Comparison of ENCODE assay signal across 1 cellular context in genomic region chr1:153783233-153784190, GRCh38.
TF ChIP-seq lines count a peak whose summit lies in the region.

No MANE protein-coding gene starts in this region.

TF ChIP-seq in HepG2, 621 proteins besides CTCF, POLR2A, EP300 and RAD21 (continued from another document and continues in another):
- TF ChIP-seq, protein P1, sequence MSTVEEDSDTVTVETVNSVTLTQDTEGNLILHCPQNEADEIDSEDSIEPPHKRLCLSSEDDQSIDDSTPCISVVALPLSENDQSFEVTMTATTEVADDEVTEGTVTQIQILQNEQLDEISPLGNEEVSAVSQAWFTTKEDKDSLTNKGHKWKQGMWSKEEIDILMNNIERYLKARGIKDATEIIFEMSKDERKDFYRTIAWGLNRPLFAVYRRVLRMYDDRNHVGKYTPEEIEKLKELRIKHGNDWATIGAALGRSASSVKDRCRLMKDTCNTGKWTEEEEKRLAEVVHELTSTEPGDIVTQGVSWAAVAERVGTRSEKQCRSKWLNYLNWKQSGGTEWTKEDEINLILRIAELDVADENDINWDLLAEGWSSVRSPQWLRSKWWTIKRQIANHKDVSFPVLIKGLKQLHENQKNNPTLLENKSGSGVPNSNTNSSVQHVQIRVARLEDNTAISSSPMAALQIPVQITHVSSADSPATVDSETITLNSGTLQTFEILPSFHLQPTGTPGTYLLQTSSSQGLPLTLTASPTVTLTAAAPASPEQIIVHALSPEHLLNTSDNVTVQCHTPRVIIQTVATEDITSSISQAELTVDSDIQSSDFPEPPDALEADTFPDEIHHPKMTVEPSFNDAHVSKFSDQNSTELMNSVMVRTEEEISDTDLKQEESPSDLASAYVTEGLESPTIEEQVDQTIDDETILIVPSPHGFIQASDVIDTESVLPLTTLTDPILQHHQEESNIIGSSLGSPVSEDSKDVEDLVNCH (CRISPR knock-in tag; IDR thresholded peaks at IDR 0.05), result no peak
- TF ChIP-seq ZNF598 (CRISPR knock-in tag; IDR thresholded peaks at IDR 0.05; ENCODE audit: borderline replicate concordance) (peak; percentile 91; the same call in 1 of the 2 replicates), XBP1 (CRISPR knock-in tag; IDR thresholded peaks at IDR 0.05) (no peak), ZBTB38 (CRISPR knock-in tag; IDR thresholded peaks at IDR 0.05) (no peak), ARID4A (CRISPR knock-in tag; IDR thresholded peaks at IDR 0.05; ENCODE audit: borderline replicate concordance) (peak; percentile 86; the same call in 1 of the 2 replicates), ZBTB3 (CRISPR knock-in tag; IDR thresholded peaks at IDR 0.05; ENCODE audit: borderline replicate concordance, low read depth) (no peak), ZBTB1 (CRISPR knock-in tag; IDR thresholded peaks at IDR 0.05; ENCODE audit: borderline replicate concordance) (no peak), ZNF660 (CRISPR knock-in tag; IDR thresholded peaks at IDR 0.05; ENCODE audit: borderline replicate concordance, low read depth) (no peak), ZNF709 (CRISPR knock-in tag; IDR thresholded peaks at IDR 0.05) (peak; percentile 70; the same call in 1 of the 2 replicates), ZNF878 (CRISPR knock-in tag; IDR thresholded peaks at IDR 0.05) (peak; percentile 74; the same call in 1 of the 2 replicates), ZNF335 (CRISPR knock-in tag; IDR thresholded peaks at IDR 0.05) (0 out of 2 replicates have a peak, but pooled peaks have one; percentile 43), ZSCAN30 (CRISPR knock-in tag; IDR thresholded peaks at IDR 0.05) (no peak), ZSCAN20 (CRISPR knock-in tag; IDR thresholded peaks at IDR 0.05; ENCODE audit: borderline replicate concordance) (0 out of 2 replicates have a peak, but pooled peaks have one; percentile 84), PRDM15 (CRISPR knock-in tag; IDR thresholded peaks at IDR 0.05) (no peak; the same call in 1 of the 2 replicates), ZNF724P (CRISPR knock-in tag; IDR thresholded peaks at IDR 0.05; ENCODE audit: borderline replicate concordance) (peak; percentile 70; the same call in 1 of the 2 replicates), ZNF235 (CRISPR knock-in tag; IDR thresholded peaks at IDR 0.05; ENCODE audit: borderline replicate concordance) (no peak), ZNF576 (CRISPR knock-in tag; IDR thresholded peaks at IDR 0.05) (no peak)
- TF ChIP-seq, protein P2, sequence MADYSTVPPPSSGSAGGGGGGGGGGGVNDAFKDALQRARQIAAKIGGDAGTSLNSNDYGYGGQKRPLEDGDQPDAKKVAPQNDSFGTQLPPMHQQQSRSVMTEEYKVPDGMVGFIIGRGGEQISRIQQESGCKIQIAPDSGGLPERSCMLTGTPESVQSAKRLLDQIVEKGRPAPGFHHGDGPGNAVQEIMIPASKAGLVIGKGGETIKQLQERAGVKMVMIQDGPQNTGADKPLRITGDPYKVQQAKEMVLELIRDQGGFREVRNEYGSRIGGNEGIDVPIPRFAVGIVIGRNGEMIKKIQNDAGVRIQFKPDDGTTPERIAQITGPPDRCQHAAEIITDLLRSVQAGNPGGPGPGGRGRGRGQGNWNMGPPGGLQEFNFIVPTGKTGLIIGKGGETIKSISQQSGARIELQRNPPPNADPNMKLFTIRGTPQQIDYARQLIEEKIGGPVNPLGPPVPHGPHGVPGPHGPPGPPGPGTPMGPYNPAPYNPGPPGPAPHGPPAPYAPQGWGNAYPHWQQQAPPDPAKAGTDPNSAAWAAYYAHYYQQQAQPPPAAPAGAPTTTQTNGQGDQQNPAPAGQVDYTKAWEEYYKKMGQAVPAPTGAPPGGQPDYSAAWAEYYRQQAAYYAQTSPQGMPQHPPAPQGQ (CRISPR knock-in tag; IDR thresholded peaks at IDR 0.05; ENCODE audit: borderline replicate concordance), result 0 out of 2 replicates have a peak, but pooled peaks have one; percentile 69
- TF ChIP-seq, protein P3, sequence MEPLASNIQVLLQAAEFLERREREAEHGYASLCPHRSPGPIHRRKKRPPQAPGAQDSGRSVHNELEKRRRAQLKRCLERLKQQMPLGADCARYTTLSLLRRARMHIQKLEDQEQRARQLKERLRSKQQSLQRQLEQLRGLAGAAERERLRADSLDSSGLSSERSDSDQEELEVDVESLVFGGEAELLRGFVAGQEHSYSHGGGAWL (CRISPR knock-in tag; IDR thresholded peaks at IDR 0.05), result peak; percentile 79; the same call in 1 of the 2 replicates
- TF ChIP-seq, protein P4, sequence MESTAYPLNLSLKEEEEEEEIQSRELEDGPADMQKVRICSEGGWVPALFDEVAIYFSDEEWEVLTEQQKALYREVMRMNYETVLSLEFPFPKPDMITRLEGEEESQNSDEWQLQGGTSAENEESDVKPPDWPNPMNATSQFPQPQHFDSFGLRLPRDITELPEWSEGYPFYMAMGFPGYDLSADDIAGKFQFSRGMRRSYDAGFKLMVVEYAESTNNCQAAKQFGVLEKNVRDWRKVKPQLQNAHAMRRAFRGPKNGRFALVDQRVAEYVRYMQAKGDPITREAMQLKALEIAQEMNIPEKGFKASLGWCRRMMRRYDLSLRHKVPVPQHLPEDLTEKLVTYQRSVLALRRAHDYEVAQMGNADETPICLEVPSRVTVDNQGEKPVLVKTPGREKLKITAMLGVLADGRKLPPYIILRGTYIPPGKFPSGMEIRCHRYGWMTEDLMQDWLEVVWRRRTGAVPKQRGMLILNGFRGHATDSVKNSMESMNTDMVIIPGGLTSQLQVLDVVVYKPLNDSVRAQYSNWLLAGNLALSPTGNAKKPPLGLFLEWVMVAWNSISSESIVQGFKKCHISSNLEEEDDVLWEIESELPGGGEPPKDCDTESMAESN (CRISPR knock-in tag; conservative IDR thresholded peaks at IDR 0.05), result peak; percentile 48; the same call in 1 of the 2 replicates
- TF ChIP-seq, protein P5, sequence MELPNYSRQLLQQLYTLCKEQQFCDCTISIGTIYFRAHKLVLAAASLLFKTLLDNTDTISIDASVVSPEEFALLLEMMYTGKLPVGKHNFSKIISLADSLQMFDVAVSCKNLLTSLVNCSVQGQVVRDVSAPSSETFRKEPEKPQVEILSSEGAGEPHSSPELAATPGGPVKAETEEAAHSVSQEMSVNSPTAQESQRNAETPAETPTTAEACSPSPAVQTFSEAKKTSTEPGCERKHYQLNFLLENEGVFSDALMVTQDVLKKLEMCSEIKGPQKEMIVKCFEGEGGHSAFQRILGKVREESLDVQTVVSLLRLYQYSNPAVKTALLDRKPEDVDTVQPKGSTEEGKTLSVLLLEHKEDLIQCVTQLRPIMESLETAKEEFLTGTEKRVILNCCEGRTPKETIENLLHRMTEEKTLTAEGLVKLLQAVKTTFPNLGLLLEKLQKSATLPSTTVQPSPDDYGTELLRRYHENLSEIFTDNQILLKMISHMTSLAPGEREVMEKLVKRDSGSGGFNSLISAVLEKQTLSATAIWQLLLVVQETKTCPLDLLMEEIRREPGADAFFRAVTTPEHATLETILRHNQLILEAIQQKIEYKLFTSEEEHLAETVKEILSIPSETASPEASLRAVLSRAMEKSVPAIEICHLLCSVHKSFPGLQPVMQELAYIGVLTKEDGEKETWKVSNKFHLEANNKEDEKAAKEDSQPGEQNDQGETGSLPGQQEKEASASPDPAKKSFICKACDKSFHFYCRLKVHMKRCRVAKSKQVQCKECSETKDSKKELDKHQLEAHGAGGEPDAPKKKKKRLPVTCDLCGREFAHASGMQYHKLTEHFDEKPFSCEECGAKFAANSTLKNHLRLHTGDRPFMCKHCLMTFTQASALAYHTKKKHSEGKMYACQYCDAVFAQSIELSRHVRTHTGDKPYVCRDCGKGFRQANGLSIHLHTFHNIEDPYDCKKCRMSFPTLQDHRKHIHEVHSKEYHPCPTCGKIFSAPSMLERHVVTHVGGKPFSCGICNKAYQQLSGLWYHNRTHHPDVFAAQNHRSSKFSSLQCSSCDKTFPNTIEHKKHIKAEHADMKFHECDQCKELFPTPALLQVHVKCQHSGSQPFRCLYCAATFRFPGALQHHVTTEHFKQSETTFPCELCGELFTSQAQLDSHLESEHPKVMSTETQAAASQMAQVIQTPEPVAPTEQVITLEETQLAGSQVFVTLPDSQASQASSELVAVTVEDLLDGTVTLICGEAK (IDR thresholded peaks at IDR 0.05), result no peak
- TF ChIP-seq, protein P5 (CRISPR knock-in tag; IDR thresholded peaks at IDR 0.05), result peak; percentile 69; the same call in 1 of the 2 replicates
- TF ChIP-seq, protein P6, sequence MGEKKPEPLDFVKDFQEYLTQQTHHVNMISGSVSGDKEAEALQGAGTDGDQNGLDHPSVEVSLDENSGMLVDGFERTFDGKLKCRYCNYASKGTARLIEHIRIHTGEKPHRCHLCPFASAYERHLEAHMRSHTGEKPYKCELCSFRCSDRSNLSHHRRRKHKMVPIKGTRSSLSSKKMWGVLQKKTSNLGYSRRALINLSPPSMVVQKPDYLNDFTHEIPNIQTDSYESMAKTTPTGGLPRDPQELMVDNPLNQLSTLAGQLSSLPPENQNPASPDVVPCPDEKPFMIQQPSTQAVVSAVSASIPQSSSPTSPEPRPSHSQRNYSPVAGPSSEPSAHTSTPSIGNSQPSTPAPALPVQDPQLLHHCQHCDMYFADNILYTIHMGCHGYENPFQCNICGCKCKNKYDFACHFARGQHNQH (CRISPR knock-in tag; IDR thresholded peaks at IDR 0.05), result peak; percentile 19; the same call in 1 of the 2 replicates
